In genomic region chr1:25927541-25928265, GRCh38 we compare ENCODE assay signal across 9 cellular contexts. TPM values are rescaled to one million over a fixed set of nuclear protein-coding genes. Genes with fewer than 3 reads are reported as not detected.
A peak's percentile ranks its signal among the peaks of the same experiment; 100 is the strongest.
DNase-seq lines count a peak whose midpoint lies in the region; ATAC-seq, FAIRE-seq and TF ChIP-seq lines count a peak whose summit lies in the region.
"Had no signal": no experiment of that assay in that cellular context is flagged by ENCODE, and none has a peak within 500 bp of the region (broad histone marks: within the 10 kb centered on the region; RNA-seq: fewer than 3 reads in every experiment).

No MANE protein-coding gene starts in this region.

- no peaks in the 10 kb centered on the region for H3K36me3 ChIP-seq in parathyroid adenoma (ENCODE audit: control insufficient read depth, insufficient read depth, low read length)

- H3K4me3 Mint-ChIP-seq in activated T-helper 1 cell treated with anti-CD3 and anti-CD28 coated beads, Interleukin-12 subunit alpha, Interleukin-12 subunit beta, Interleukin-2, Interleukin-4 antibody, amounts not matched to agents 30 ng/mL and 10 ng/mL and 1 ng/mL, durations not matched to agents 14 hours and 24 hours and 36 hours: no peak overlapping the region

- peak; percentile 64 for DNase-seq in M059J (ENCODE audit: low read depth)
- DNase-seq in NCI-H2227 treated with DMSO at 0.1 percent for 48 hours (lab: John Stamatoyannopoulos, UW): peak; percentile 80
- peak; percentile 59 for DNase-seq in cerebellum (ENCODE audit: low spot score)
- DNase-seq in D721Med (ENCODE audit: insufficient read length, low spot score): no peak
- no peak for DNase-seq in activated T-helper 1 cell treated with anti-CD3 and anti-CD28 coated beads, Interleukin-12 subunit alpha, Interleukin-12 subunit beta, Interleukin-2, Interleukin-4 antibody, amounts not matched to agents 30 ng/mL and 10 ng/mL and 1 ng/mL, durations not matched to agents 14 hours and 24 hours and 36 hours (ENCODE audit: low spot score)
- DNase-seq: SW 1271 had no signal

- no peaks in the 10 kb centered on the region for H3K9me3 Mint-ChIP-seq in activated T-helper 1 cell treated with anti-CD3 and anti-CD28 coated beads, Interleukin-12 subunit alpha, Interleukin-12 subunit beta, Interleukin-2, Interleukin-4 antibody, amounts not matched to agents 30 ng/mL and 10 ng/mL and 1 ng/mL, durations not matched to agents 14 hours and 24 hours and 36 hours

- H3K79me2 ChIP-seq in parathyroid adenoma: no peaks in the 10 kb centered on the region

- H3K9ac ChIP-seq in parathyroid adenoma: no peak overlapping the region

- H2AFZ ChIP-seq in parathyroid adenoma: peak overlapping the region; percentile 68

- no peak for FAIRE-seq in D721Med (lab: Jason Lieb, UNC)
- FAIRE-seq: islet of Langerhans had no signal

- intact Hi-C loops in activated T-helper 1 cell treated with anti-CD3 and anti-CD28 coated beads, Interleukin-12 subunit alpha, Interleukin-12 subunit beta, Interleukin-2, Interleukin-4 antibody, amounts not matched to agents 30 ng/mL and 10 ng/mL and 1 ng/mL, durations not matched to agents 14 hours and 24 hours and 36 hours (cut with micrococcal nuclease): no loop called here

- no peaks in the 10 kb centered on the region for H3K36me3 Mint-ChIP-seq in activated T-helper 1 cell treated with anti-CD3 and anti-CD28 coated beads, Interleukin-12 subunit alpha, Interleukin-12 subunit beta, Interleukin-2, Interleukin-4 antibody, amounts not matched to agents 30 ng/mL and 10 ng/mL and 1 ng/mL, durations not matched to agents 14 hours and 24 hours and 36 hours (ENCODE audit: low read depth)

- H3K27me3 ChIP-seq in parathyroid adenoma (ENCODE audit: control insufficient read depth, insufficient read depth, low read length): no peaks in the 10 kb centered on the region

- H3K4me1 ChIP-seq in parathyroid adenoma: peaks cover 8% of the 10 kb centered on the region

- H3K27ac ChIP-seq in parathyroid adenoma: no peak overlapping the region

- no peak for ATAC-seq in GM19035 (IDR thresholded peaks at IDR 0.05; ENCODE audit: unreplicated experiment)

- H3K27me3 Mint-ChIP-seq in activated T-helper 1 cell treated with anti-CD3 and anti-CD28 coated beads, Interleukin-12 subunit alpha, Interleukin-12 subunit beta, Interleukin-2, Interleukin-4 antibody, amounts not matched to agents 30 ng/mL and 10 ng/mL and 1 ng/mL, durations not matched to agents 14 hours and 24 hours and 36 hours (ENCODE audit: insufficient read depth): peaks cover 42% of the 10 kb centered on the region

- H3K4me1 Mint-ChIP-seq in activated T-helper 1 cell treated with anti-CD3 and anti-CD28 coated beads, Interleukin-12 subunit alpha, Interleukin-12 subunit beta, Interleukin-2, Interleukin-4 antibody, amounts not matched to agents 30 ng/mL and 10 ng/mL and 1 ng/mL, durations not matched to agents 14 hours and 24 hours and 36 hours (ENCODE audit: low read depth): peaks cover 7% of the 10 kb centered on the region

- no peak overlapping the region for H3K27ac Mint-ChIP-seq in activated T-helper 1 cell treated with anti-CD3 and anti-CD28 coated beads, Interleukin-12 subunit alpha, Interleukin-12 subunit beta, Interleukin-2, Interleukin-4 antibody, amounts not matched to agents 30 ng/mL and 10 ng/mL and 1 ng/mL, durations not matched to agents 14 hours and 24 hours and 36 hours

- H3K4me3 ChIP-seq in parathyroid adenoma (ENCODE audit: low read depth, low read length): no peak overlapping the region

- TF ChIP-seq CTCF in parathyroid adenoma (IDR thresholded peaks at IDR 0.05) (no peak), D721Med (IDR thresholded peaks at IDR 0.05; ENCODE audit: insufficient read depth, missing control alignments) (no peak)

- H3K9me3 ChIP-seq in parathyroid adenoma (ENCODE audit: control insufficient read depth, low read length): no peaks in the 10 kb centered on the region

- no peak overlapping the region for H3K4me2 ChIP-seq in parathyroid adenoma (ENCODE audit: low read length)

RNA-seq across cellular contexts. Expression of gene STMN1, which starts 21.5 kb away (rescaled TPM):
- 377 and 462 TPM in 2 replicates for total RNA-seq in M059J (2014; rRNA removed; shearing (Covaris generic))
- 281 TPM for total RNA-seq in cerebellum
- 203 and 205 TPM in 2 replicates for total RNA-seq in activated T-helper 1 cell treated with anti-CD3 and anti-CD28 coated beads, Interleukin-12 subunit alpha, Interleukin-12 subunit beta, Interleukin-2, Interleukin-4 antibody, amounts not matched to agents 30 ng/mL and 10 ng/mL and 1 ng/mL, durations not matched to agents 14 hours and 24 hours and 36 hours

RNA-seq across cellular contexts. Expression of gene PAQR7, which starts 52.2 kb away (rescaled TPM):
- total RNA-seq in M059J (2014; rRNA removed; shearing (Covaris generic)): 6.5 and 6.8 TPM in 2 replicates
- total RNA-seq in cerebellum: 6.4 TPM
- total RNA-seq in activated T-helper 1 cell treated with anti-CD3 and anti-CD28 coated beads, Interleukin-12 subunit alpha, Interleukin-12 subunit beta, Interleukin-2, Interleukin-4 antibody, amounts not matched to agents 30 ng/mL and 10 ng/mL and 1 ng/mL, durations not matched to agents 14 hours and 24 hours and 36 hours: 5.8 and 6.1 TPM in 2 replicates

Comparison
In these comparisons a context has a peak if more than half of its experiments do, and no peak if none do; other contexts are left out.
1. DNase-seq: peak in M059J (single experiment), NCI-H2227 treated with DMSO at 0.1 percent for 48 hours (single experiment) and cerebellum (single experiment); none in D721Med (single experiment) and activated T-helper 1 cell treated with anti-CD3 and anti-CD28 coated beads, Interleukin-12 subunit alpha, Interleukin-12 subunit beta, Interleukin-2, Interleukin-4 antibody, amounts not matched to agents 30 ng/mL and 10 ng/mL and 1 ng/mL, durations not matched to agents 14 hours and 24 hours and 36 hours (single experiment).